ENCODE assay signal across 2 cellular contexts in the genomic region with DNA sequence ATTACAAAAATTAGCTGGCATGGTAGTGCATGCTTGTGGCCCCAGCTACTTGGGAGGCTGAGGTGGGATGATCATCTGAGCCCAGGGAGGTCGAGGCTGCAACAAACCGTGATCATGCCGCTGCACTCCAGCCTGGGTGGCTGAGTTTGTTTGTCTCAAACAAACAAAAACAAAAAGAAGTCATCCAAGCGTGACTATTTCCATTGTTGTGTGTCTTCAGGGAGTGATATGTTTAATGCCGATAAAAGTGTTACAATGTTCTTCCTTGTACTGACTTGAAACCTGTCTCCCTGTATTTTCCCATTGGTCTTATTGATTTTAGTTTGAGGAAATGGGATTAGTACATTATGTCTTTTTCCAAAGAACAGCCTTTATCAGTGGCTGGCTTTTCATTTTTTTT.
TF ChIP-seq lines count a peak whose summit lies in the region.

No MANE protein-coding gene starts in this region.

TF ChIP-seq in liver, 16 proteins besides CTCF, POLR2A, EP300 and RAD21 (continued from another document):
- TF ChIP-seq, protein P1, sequence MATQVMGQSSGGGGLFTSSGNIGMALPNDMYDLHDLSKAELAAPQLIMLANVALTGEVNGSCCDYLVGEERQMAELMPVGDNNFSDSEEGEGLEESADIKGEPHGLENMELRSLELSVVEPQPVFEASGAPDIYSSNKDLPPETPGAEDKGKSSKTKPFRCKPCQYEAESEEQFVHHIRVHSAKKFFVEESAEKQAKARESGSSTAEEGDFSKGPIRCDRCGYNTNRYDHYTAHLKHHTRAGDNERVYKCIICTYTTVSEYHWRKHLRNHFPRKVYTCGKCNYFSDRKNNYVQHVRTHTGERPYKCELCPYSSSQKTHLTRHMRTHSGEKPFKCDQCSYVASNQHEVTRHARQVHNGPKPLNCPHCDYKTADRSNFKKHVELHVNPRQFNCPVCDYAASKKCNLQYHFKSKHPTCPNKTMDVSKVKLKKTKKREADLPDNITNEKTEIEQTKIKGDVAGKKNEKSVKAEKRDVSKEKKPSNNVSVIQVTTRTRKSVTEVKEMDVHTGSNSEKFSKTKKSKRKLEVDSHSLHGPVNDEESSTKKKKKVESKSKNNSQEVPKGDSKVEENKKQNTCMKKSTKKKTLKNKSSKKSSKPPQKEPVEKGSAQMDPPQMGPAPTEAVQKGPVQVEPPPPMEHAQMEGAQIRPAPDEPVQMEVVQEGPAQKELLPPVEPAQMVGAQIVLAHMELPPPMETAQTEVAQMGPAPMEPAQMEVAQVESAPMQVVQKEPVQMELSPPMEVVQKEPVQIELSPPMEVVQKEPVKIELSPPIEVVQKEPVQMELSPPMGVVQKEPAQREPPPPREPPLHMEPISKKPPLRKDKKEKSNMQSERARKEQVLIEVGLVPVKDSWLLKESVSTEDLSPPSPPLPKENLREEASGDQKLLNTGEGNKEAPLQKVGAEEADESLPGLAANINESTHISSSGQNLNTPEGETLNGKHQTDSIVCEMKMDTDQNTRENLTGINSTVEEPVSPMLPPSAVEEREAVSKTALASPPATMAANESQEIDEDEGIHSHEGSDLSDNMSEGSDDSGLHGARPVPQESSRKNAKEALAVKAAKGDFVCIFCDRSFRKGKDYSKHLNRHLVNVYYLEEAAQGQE (IDR thresholded peaks at IDR 0.05) = no peak
- TF ChIP-seq NR2F2 (IDR thresholded peaks at IDR 0.05) (no peak), TAF1 (conservative IDR thresholded peaks at IDR 0.05) (no peak), HNF4A (conservative IDR thresholded peaks at IDR 0.05) (peak in 1 of 2 donors; percentile 12), GABPA (IDR thresholded peaks at IDR 0.05 in 1 of 2, conservative IDR thresholded peaks at IDR 0.05 in 1 of 2) (no peak), JUND (IDR thresholded peaks at IDR 0.05) (no peak), HNF4G (IDR thresholded peaks at IDR 0.05) (no peak), FOXA2 (IDR thresholded peaks at IDR 0.05) (no peak), RXRA (IDR thresholded peaks at IDR 0.05) (peak in 1 of 2 donors; percentile 15), EGR1 (IDR thresholded peaks at IDR 0.05; ENCODE audit: low read depth in 2 of 2) (no peak)
- TF ChIP-seq, protein P2, sequence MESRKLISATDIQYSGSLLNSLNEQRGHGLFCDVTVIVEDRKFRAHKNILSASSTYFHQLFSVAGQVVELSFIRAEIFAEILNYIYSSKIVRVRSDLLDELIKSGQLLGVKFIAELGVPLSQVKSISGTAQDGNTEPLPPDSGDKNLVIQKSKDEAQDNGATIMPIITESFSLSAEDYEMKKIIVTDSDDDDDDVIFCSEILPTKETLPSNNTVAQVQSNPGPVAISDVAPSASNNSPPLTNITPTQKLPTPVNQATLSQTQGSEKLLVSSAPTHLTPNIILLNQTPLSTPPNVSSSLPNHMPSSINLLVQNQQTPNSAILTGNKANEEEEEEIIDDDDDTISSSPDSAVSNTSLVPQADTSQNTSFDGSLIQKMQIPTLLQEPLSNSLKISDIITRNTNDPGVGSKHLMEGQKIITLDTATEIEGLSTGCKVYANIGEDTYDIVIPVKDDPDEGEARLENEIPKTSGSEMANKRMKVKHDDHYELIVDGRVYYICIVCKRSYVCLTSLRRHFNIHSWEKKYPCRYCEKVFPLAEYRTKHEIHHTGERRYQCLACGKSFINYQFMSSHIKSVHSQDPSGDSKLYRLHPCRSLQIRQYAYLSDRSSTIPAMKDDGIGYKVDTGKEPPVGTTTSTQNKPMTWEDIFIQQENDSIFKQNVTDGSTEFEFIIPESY (IDR thresholded peaks at IDR 0.05) = no peak
- TF ChIP-seq, protein P3, sequence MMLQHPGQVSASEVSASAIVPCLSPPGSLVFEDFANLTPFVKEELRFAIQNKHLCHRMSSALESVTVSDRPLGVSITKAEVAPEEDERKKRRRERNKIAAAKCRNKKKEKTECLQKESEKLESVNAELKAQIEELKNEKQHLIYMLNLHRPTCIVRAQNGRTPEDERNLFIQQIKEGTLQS (IDR thresholded peaks at IDR 0.05) = no peak

TF ChIP-seq in HepG2, 621 proteins besides CTCF, POLR2A, EP300 and RAD21 (continued from another document):
- TF ChIP-seq, protein P4, sequence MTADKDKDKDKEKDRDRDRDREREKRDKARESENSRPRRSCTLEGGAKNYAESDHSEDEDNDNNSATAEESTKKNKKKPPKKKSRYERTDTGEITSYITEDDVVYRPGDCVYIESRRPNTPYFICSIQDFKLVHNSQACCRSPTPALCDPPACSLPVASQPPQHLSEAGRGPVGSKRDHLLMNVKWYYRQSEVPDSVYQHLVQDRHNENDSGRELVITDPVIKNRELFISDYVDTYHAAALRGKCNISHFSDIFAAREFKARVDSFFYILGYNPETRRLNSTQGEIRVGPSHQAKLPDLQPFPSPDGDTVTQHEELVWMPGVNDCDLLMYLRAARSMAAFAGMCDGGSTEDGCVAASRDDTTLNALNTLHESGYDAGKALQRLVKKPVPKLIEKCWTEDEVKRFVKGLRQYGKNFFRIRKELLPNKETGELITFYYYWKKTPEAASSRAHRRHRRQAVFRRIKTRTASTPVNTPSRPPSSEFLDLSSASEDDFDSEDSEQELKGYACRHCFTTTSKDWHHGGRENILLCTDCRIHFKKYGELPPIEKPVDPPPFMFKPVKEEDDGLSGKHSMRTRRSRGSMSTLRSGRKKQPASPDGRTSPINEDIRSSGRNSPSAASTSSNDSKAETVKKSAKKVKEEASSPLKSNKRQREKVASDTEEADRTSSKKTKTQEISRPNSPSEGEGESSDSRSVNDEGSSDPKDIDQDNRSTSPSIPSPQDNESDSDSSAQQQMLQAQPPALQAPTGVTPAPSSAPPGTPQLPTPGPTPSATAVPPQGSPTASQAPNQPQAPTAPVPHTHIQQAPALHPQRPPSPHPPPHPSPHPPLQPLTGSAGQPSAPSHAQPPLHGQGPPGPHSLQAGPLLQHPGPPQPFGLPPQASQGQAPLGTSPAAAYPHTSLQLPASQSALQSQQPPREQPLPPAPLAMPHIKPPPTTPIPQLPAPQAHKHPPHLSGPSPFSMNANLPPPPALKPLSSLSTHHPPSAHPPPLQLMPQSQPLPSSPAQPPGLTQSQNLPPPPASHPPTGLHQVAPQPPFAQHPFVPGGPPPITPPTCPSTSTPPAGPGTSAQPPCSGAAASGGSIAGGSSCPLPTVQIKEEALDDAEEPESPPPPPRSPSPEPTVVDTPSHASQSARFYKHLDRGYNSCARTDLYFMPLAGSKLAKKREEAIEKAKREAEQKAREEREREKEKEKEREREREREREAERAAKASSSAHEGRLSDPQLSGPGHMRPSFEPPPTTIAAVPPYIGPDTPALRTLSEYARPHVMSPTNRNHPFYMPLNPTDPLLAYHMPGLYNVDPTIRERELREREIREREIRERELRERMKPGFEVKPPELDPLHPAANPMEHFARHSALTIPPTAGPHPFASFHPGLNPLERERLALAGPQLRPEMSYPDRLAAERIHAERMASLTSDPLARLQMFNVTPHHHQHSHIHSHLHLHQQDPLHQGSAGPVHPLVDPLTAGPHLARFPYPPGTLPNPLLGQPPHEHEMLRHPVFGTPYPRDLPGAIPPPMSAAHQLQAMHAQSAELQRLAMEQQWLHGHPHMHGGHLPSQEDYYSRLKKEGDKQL (CRISPR knock-in tag; IDR thresholded peaks at IDR 0.05; ENCODE audit: low read depth) = no peak
- TF ChIP-seq ZNF703 (CRISPR knock-in tag; IDR thresholded peaks at IDR 0.05; ENCODE audit: borderline replicate concordance) (no peak), PAWR (CRISPR knock-in tag; IDR thresholded peaks at IDR 0.05; ENCODE audit: borderline replicate concordance) (no peak), POLR2G (IDR thresholded peaks at IDR 0.05; ENCODE audit: low read depth, low read length) (no peak), ZNF766 (CRISPR knock-in tag; IDR thresholded peaks at IDR 0.05; ENCODE audit: borderline replicate concordance) (no peak), ZNF160 (CRISPR knock-in tag; IDR thresholded peaks at IDR 0.05) (no peak), FOXK2 (IDR thresholded peaks at IDR 0.05) (no peak), PHF20 (CRISPR knock-in tag; IDR thresholded peaks at IDR 0.05) (no peak), ZNF564 (CRISPR knock-in tag; IDR thresholded peaks at IDR 0.05) (no peak), RBFOX2 (IDR thresholded peaks at IDR 0.05; ENCODE audit: low read depth, low read length) (no peak), ZNF83 (CRISPR knock-in tag; IDR thresholded peaks at IDR 0.05; ENCODE audit: borderline replicate concordance) (no peak)
- TF ChIP-seq, protein P5, sequence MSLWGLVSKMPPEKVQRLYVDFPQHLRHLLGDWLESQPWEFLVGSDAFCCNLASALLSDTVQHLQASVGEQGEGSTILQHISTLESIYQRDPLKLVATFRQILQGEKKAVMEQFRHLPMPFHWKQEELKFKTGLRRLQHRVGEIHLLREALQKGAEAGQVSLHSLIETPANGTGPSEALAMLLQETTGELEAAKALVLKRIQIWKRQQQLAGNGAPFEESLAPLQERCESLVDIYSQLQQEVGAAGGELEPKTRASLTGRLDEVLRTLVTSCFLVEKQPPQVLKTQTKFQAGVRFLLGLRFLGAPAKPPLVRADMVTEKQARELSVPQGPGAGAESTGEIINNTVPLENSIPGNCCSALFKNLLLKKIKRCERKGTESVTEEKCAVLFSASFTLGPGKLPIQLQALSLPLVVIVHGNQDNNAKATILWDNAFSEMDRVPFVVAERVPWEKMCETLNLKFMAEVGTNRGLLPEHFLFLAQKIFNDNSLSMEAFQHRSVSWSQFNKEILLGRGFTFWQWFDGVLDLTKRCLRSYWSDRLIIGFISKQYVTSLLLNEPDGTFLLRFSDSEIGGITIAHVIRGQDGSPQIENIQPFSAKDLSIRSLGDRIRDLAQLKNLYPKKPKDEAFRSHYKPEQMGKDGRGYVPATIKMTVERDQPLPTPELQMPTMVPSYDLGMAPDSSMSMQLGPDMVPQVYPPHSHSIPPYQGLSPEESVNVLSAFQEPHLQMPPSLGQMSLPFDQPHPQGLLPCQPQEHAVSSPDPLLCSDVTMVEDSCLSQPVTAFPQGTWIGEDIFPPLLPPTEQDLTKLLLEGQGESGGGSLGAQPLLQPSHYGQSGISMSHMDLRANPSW (CRISPR knock-in tag; IDR thresholded peaks at IDR 0.05; ENCODE audit: borderline replicate concordance) = no peak
- TF ChIP-seq, protein P6, sequence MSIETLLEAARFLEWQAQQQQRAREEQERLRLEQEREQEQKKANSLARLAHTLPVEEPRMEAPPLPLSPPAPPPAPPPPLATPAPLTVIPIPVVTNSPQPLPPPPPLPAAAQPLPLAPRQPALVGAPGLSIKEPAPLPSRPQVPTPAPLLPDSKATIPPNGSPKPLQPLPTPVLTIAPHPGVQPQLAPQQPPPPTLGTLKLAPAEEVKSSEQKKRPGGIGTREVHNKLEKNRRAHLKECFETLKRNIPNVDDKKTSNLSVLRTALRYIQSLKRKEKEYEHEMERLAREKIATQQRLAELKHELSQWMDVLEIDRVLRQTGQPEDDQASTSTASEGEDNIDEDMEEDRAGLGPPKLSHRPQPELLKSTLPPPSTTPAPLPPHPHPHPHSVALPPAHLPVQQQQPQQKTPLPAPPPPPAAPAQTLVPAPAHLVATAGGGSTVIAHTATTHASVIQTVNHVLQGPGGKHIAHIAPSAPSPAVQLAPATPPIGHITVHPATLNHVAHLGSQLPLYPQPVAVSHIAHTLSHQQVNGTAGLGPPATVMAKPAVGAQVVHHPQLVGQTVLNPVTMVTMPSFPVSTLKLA (IDR thresholded peaks at IDR 0.05) = no peak
